14 cellular contexts compared by ENCODE assay signal in the genomic region with DNA sequence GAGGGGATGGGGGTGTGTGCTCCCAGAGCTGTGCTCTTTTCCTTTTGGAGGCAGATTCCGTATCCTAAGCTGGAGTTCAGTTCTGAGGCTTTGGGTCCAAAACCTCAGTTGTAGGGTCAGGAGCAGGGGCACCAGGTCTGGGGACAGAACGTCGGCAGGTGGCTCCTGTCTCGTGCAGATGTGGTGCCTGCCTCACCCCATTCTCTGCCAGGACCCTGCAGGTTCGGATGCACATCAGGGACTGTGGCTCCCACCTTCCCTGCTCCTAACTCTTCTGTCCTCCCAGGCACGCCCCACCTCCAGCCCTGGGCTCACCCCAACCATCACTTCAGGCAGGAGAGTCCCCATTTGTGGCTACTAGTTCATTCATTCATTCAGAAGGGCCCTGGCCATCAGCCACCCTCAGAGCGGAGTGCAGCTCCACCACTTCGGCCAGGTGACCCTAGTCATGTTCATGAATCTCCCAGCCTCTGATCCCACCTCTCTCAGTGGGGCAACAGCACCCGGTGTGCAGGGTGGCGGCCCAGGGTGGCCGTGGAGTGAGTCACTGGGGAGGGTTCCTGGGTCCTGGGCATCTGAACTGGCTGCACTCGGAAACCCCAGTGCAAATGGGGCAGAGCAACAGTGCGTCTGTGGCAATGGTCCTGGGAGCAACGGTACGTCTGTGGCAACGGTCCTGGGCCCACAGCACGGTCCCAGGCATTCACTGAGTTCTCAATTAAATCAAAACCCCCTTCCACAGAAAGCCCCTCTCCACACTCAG.
DNase-seq lines count a peak whose midpoint lies in the region; FAIRE-seq and TF ChIP-seq lines count a peak whose summit lies in the region.
"Had no signal": no experiment of that assay in that cellular context is flagged by ENCODE, and none has a peak within 500 bp of the region (broad histone marks: within the 10 kb centered on the region; RNA-seq: fewer than 3 reads in every experiment).

No MANE protein-coding gene starts in this region.

- CTCF ChIA-PET in RWPE1 (lab: Yijun Ruan, JAX): interaction anchor here (1.0 kb wide), 1 partner anchor 32 kb away, joined by 3 read pairs; no protein-coding TSS in a partner anchor
- CTCF ChIA-PET in H1 (lab: Charles Lee; ENCODE audit: partially characterized antibody): interaction anchor here (0.6 to 1.6 kb wide), 4 partner anchors 26 to 280 kb away, joined by 3 to 5 read pairs (median 4); no protein-coding TSS in a partner anchor

- H3K27ac ChIP-seq in RWPE1: peak overlapping the region; percentile 99
- H3K27ac ChIP-seq in H1 (ENCODE audit: low read depth, low read length): no peak overlapping the region
- peak overlapping the region; percentile 84 for H3K27ac ChIP-seq in neuronal stem cell (replicated peaks; ENCODE audit: low read length)
- no peak overlapping the region for H3K27ac ChIP-seq in kidney (ENCODE audit: low read depth in 2 of 2, low read length in 2 of 2)
- H3K27ac ChIP-seq: SJCRH30 had no signal

- no peak for TF ChIP-seq EP300 in H1 (IDR thresholded peaks at IDR 0.05; ENCODE audit: borderline replicate concordance in 1 of 2, low read depth in 2 of 2, low read length in 2 of 2)

- H3K9me3 ChIP-seq in H1 (ENCODE audit: insufficient read depth in 2 of 2, low read depth in 1 of 2, low read length in 1 of 2) (no peaks in the 10 kb centered on the region), neuronal stem cell (replicated peaks in 1 of 2; ENCODE audit: control insufficient read depth in 2 of 2, insufficient read depth in 1 of 2, low read depth in 1 of 2, low read length in 2 of 2) (peaks cover 0 to 12% of the 10 kb centered on the region in 2 donors), kidney (ENCODE audit: control insufficient read depth in 1 of 2, low read length in 2 of 2) (no peaks in the 10 kb centered on the region)
- H3K9me3 ChIP-seq: SJCRH30 had no signal

- peak overlapping the region; percentile 98 for H2BK20ac ChIP-seq in H1 (ENCODE audit: low read length)

- DNase-seq in H7 (peak; percentile 43), RWPE1 (ENCODE audit: low spot score) (no peak), H1 (ENCODE audit: low read depth in 1 of 2, low spot score in 2 of 2) (peak in 1 of 2 experiments; percentile 44), neuronal stem cell (ENCODE audit: low spot score) (no peak), NCI-H1694 treated with DMSO at 0.1 percent for 48 hours (lab: John Stamatoyannopoulos, UW) (no peak), kidney (no peak)
- DNase-seq in activated CD4-positive, alpha-beta T cell treated with anti-CD3 and anti-CD28 coated beads for 1 hour: no peak
- DNase-seq: HFFc6, Kasumi-1, MM.1S, NCI-H187 treated with DMSO at 0.1 percent for 48 hours, RPMI8226 had no signal

- H2BK15ac ChIP-seq in H1 (ENCODE audit: low read length) (peak overlapping the region; percentile 82), neuronal stem cell (ENCODE audit: low read length) (peak overlapping the region; percentile 17)

- H3K27me3 ChIP-seq in H7 (ENCODE audit: control insufficient read depth, insufficient read depth, low read length) (no peaks in the 10 kb centered on the region), H1 (replicated peaks in 1 of 4; ENCODE audit: control insufficient read depth in 3 of 4, extremely low read depth in 1 of 4, insufficient read depth in 3 of 4, low read length in 3 of 4) (no peaks in the 10 kb centered on the region), neuronal stem cell (ENCODE audit: control insufficient read depth in 3 of 3, insufficient read depth in 3 of 3, low read depth in 1 of 3, low read length in 3 of 3) (peaks cover 0 to 27% (median 6%) of the 10 kb centered on the region in 3 experiments)
- H3K27me3 ChIP-seq: SJCRH30 had no signal

- H3K4ac ChIP-seq in H1 (replicated peaks; ENCODE audit: insufficient read length, low read depth, low read length) (peak overlapping the region; percentile 92), neuronal stem cell (ENCODE audit: low read length) (no peak overlapping the region)

- H3K4me2 ChIP-seq in H1 (ENCODE audit: insufficient read depth in 1 of 2, low read depth in 2 of 2, low read length in 2 of 2): no peak overlapping the region
- H3K4me2 ChIP-seq in neuronal stem cell (ENCODE audit: insufficient read depth, low read length, poor library complexity, severe bottlenecking): no peak overlapping the region

- H3K36me3 ChIP-seq in H7 (replicated peaks; ENCODE audit: control insufficient read depth, insufficient read depth, low read length) (no peaks in the 10 kb centered on the region; the same call in 1 of the 2 replicates), H1 (ENCODE audit: control insufficient read depth in 2 of 4, insufficient read depth in 4 of 4, low read length in 3 of 4) (peaks cover 0 to 5% (median 2%) of the 10 kb centered on the region in 4 experiments; a peak in 1 of 8 replicates), neuronal stem cell (replicated peaks in 1 of 2; ENCODE audit: control insufficient read depth in 2 of 2, insufficient read depth in 2 of 2, low read length in 2 of 2) (no peaks in the 10 kb centered on the region), kidney (ENCODE audit: control insufficient read depth in 1 of 2, insufficient read depth in 2 of 2, low read length in 2 of 2) (no peaks in the 10 kb centered on the region)
- H3K36me3 ChIP-seq: SJCRH30 had no signal

- WGBS in H1 (ENCODE audit: extremely low coverage in 1 of 2, insufficient coverage in 1 of 2, insufficient read length in 1 of 2, insufficient replicate concordance in 2 of 2, low coverage in 1 of 2, low lambda C conversion rate in 2 of 2, missing lambda C conversion rate in 1 of 2), 2 experiments: 87% methylated on average over 17 of the region's 17 CpGs; no CpG with 5 or more reads in 1 of the 2 experiments
- WGBS in neuronal stem cell (ENCODE audit: extremely low coverage in 2 of 2, insufficient read length in 2 of 2, insufficient replicate concordance in 1 of 2), 2 donors: no CpG with 5 or more reads among the region's 17 CpGs

- POLR2A ChIA-PET in RWPE1 (lab: Yijun Ruan, JAX; ENCODE audit: low non-redundant PET): no interaction called here
- POLR2A ChIA-PET in H1 (lab: Charles Lee; ENCODE audit: partially characterized antibody): no interaction called here

- TF ChIP-seq CTCF in RWPE1 (conservative IDR thresholded peaks at IDR 0.05; ENCODE audit: low read depth): no peak
- no peak for TF ChIP-seq CTCF in H1 (IDR thresholded peaks at IDR 0.05; ENCODE audit: control extremely low read depth in 1 of 3, insufficient read depth in 1 of 3, low read depth in 1 of 3, low read length in 3 of 3)
- TF ChIP-seq CTCF in kidney (IDR thresholded peaks at IDR 0.05; ENCODE audit: borderline replicate concordance, extremely low read depth, insufficient read depth): no peak

- H2BK120ac ChIP-seq in H1 (replicated peaks; ENCODE audit: low read depth, low read length) (peak overlapping the region; percentile 26), neuronal stem cell (ENCODE audit: low read depth, low read length) (no peak overlapping the region)

- H4K5ac ChIP-seq in H1 (ENCODE audit: insufficient read length, low read depth, low read length): peak overlapping the region; percentile 14

- TF ChIP-seq POLR2A in H1 (IDR thresholded peaks at IDR 0.05; ENCODE audit: control extremely low read depth in 1 of 2, low read depth in 2 of 2, low read length in 2 of 2): no peak

- H2BK12ac ChIP-seq in H1 (ENCODE audit: low read depth, low read length) (peak overlapping the region; percentile 95; the same call in 1 of the 2 replicates), neuronal stem cell (ENCODE audit: low read length) (peak overlapping the region; percentile 25)

- H4K20me1 ChIP-seq in H1 (replicated peaks in 1 of 2; ENCODE audit: control insufficient read depth in 1 of 2, insufficient read depth in 2 of 2, low read length in 2 of 2): peaks cover 0 to 5% of the 10 kb centered on the region in 2 experiments

- H3K4me3 ChIP-seq in H7 (ENCODE audit: insufficient read depth, low read depth, low read length): no peak overlapping the region
- no peak overlapping the region for H3K4me3 ChIP-seq in H1 (ENCODE audit: extremely low read depth in 1 of 4, insufficient read depth in 2 of 4, low read depth in 3 of 4, low read length in 4 of 4)
- H3K4me3 ChIP-seq in neuronal stem cell (ENCODE audit: low read length in 2 of 2): no peak overlapping the region
- H3K4me3 ChIP-seq in kidney (ENCODE audit: low read length in 2 of 2): no peak overlapping the region
- H3K4me3 ChIP-seq: GM23338, SJCRH30 had no signal

- no peak overlapping the region for H2AFZ ChIP-seq in H1 (ENCODE audit: low read length)
- no peak overlapping the region for H2AFZ ChIP-seq in neuronal stem cell (ENCODE audit: low read length)
- H2AFZ ChIP-seq: GM23338 had no signal

- H2AK5ac ChIP-seq in H1 (ENCODE audit: low read depth, low read length): peak overlapping the region; percentile 91
- peak overlapping the region; percentile 72 for H2AK5ac ChIP-seq in neuronal stem cell (ENCODE audit: low read depth, low read length)

- H3K18ac ChIP-seq in H1 (ENCODE audit: extremely low read depth, low read length) (peak overlapping the region; percentile 52; the same call in 1 of the 2 replicates), neuronal stem cell (ENCODE audit: low read length) (peak overlapping the region; percentile 96)

- peaks cover 7 to 21% of the 10 kb centered on the region in 2 experiments for H3K79me2 ChIP-seq in H1 (ENCODE audit: control insufficient read depth in 1 of 2, insufficient read depth in 2 of 2, low read length in 2 of 2)

- 0 out of 2 replicates have a peak, but pooled peaks cover 3% of the 10 kb centered on the region for H3K23me2 ChIP-seq in H1 (ENCODE audit: low read depth, low read length)

- peaks cover 13% of the 10 kb centered on the region; the same call in 1 of the 2 replicates for H3K79me1 ChIP-seq in H1 (ENCODE audit: low read depth, low read length)
- no peaks in the 10 kb centered on the region for H3K79me1 ChIP-seq in neuronal stem cell (ENCODE audit: low read depth, low read length)

- H3K23ac ChIP-seq in H1 (ENCODE audit: insufficient read length) (no peak overlapping the region), neuronal stem cell (ENCODE audit: low read depth, low read length, poor library complexity) (peak overlapping the region; percentile 70)

- peaks cover 15 to 31% (median 20%) of the 10 kb centered on the region in 4 experiments for H3K4me1 ChIP-seq in H1 (replicated peaks in 1 of 4; ENCODE audit: control insufficient read depth in 3 of 4, insufficient read depth in 4 of 4, low read length in 3 of 4)
- peaks cover 0 to 35% of the 10 kb centered on the region in 2 donors for H3K4me1 ChIP-seq in neuronal stem cell (ENCODE audit: control insufficient read depth in 2 of 2, insufficient read depth in 1 of 2, low read depth in 1 of 2, low read length in 2 of 2)
- peaks cover 0 to 5% of the 10 kb centered on the region in 2 donors for H3K4me1 ChIP-seq in kidney (ENCODE audit: control insufficient read depth in 1 of 2, insufficient read depth in 1 of 2, low read depth in 1 of 2, low read length in 2 of 2)

- H3K9ac ChIP-seq in H1 (replicated peaks in 1 of 4; ENCODE audit: extremely low read depth in 1 of 4, low read depth in 3 of 4, low read length in 3 of 4): no peak overlapping the region; a peak in 1 of 7 replicates
- H3K9ac ChIP-seq in neuronal stem cell (ENCODE audit: low read depth, low read length, poor library complexity): no peak overlapping the region
- H3K9ac ChIP-seq in kidney (ENCODE audit: low read length in 2 of 2): no peak overlapping the region

- no peak for TF ChIP-seq RAD21 in H1 (IDR thresholded peaks at IDR 0.05 in 1 of 2, conservative IDR thresholded peaks at IDR 0.05 in 1 of 2; ENCODE audit: low read depth in 2 of 2, low read length in 2 of 2)

- no peak overlapping the region for H3K56ac ChIP-seq in H1 (replicated peaks; ENCODE audit: insufficient read length, low read depth, low read length)

- H4K91ac ChIP-seq in H1 (replicated peaks; ENCODE audit: insufficient read length, low read length): peak overlapping the region; percentile 94
- no peak overlapping the region for H4K91ac ChIP-seq in neuronal stem cell (ENCODE audit: low read depth, low read length, poor library complexity)

- intact Hi-C loops in kidney (cut with DNase I): no loop called here

- FAIRE-seq in H1 (lab: Jason Lieb, UNC): no peak
- FAIRE-seq in kidney (lab: Jason Lieb, UNC): no peak

- H4K8ac ChIP-seq in H1 (ENCODE audit: extremely low read depth, insufficient read depth, low read length): peak overlapping the region; percentile 83
- H4K8ac ChIP-seq in neuronal stem cell (ENCODE audit: low read depth, low read length): no peak overlapping the region

- H2BK5ac ChIP-seq in H1 (ENCODE audit: low read depth, low read length) (peak overlapping the region; percentile 0; the same call in 1 of the 2 replicates), neuronal stem cell (ENCODE audit: low read length) (peak overlapping the region; percentile 25)

- no peak overlapping the region for H3K14ac ChIP-seq in H1 (ENCODE audit: insufficient read length)
- no peak overlapping the region for H3K14ac ChIP-seq in neuronal stem cell (ENCODE audit: low read length)

Comparison
In these comparisons a context has a peak if more than half of its experiments do, and no peak if none do; other contexts are left out.
1. H3K27ac ChIP-seq: peak in RWPE1 (single experiment) and neuronal stem cell (single experiment); none in H1 (single experiment) and kidney (0 of 2).